10 cellular contexts compared by ENCODE assay signal in the genomic region with DNA sequence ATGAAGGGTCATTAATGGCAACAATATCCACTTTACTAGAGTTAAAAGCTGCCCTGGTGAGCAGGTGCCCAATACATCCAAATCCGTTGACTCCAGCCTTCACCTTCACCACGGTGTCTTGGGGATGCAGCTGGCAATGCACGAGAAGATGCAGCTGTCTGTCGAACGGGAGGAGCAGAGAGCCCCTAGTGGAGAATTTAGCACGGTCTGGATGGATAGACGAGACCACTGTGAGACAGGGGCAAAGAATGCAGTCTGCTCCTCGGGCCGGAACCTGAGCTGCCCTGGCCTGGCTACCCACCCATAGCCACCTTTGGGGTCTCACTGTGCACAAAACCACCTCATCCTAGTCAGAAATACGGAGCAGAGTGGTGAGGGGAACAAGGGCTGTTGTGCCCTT. TPM values are rescaled to one million over a fixed set of nuclear protein-coding genes. Genes with fewer than 3 reads are reported as not detected.
DNase-seq lines count a peak whose midpoint lies in the region; ATAC-seq, FAIRE-seq and TF ChIP-seq lines count a peak whose summit lies in the region.
"Had no signal": no experiment of that assay in that cellular context is flagged by ENCODE, and none has a peak within 500 bp of the region (broad histone marks: within the 10 kb centered on the region; RNA-seq: fewer than 3 reads in every experiment).

No MANE protein-coding gene starts in this region.

- H4K91ac ChIP-seq in IMR-90 (ENCODE audit: insufficient read depth, low read depth, low read length): peak overlapping the region; percentile 60

- H3K36me3 Mint-ChIP-seq in astrocyte (ENCODE audit: low read depth, unreplicated experiment) (no peaks in the 10 kb centered on the region), mesothelial cell of epicardium (no peaks in the 10 kb centered on the region)
- H3K36me3 Mint-ChIP-seq in naive thymus-derived CD4-positive, alpha-beta T cell: no peaks in the 10 kb centered on the region

- H4K5ac ChIP-seq in IMR-90 (ENCODE audit: low read depth, low read length): no peak overlapping the region

- H3K36me3 ChIP-seq in IMR-90 (ENCODE audit: control insufficient read depth, insufficient read depth, low read length) (no peaks in the 10 kb centered on the region), astrocyte (ENCODE audit: insufficient read depth, low read length) (no peaks in the 10 kb centered on the region)
- H3K36me3 ChIP-seq in naive thymus-derived CD4-positive, alpha-beta T cell (ENCODE audit: control insufficient read depth in 2 of 3, insufficient read depth in 3 of 3, low read length in 3 of 3): no peaks in the 10 kb centered on the region

- peak overlapping the region; percentile 3 to 23; a peak in 2 of 4 replicates for H4K8ac ChIP-seq in IMR-90 (ENCODE audit: low read depth in 2 of 2, low read length in 2 of 2)

- WGBS in IMR-90 (ENCODE audit: extremely low coverage in 2 of 2, insufficient read length in 1 of 2), 2 experiments: 20% methylated on average over 1 of the region's 10 CpGs; no CpG with 5 or more reads in 1 of the 2 experiments

- H3K9me3 Mint-ChIP-seq in astrocyte (ENCODE audit: unreplicated experiment) (peaks cover 2% of the 10 kb centered on the region), mesothelial cell of epicardium (no peaks in the 10 kb centered on the region)
- no peaks in the 10 kb centered on the region for H3K9me3 Mint-ChIP-seq in naive thymus-derived CD4-positive, alpha-beta T cell

- H3K27me3 ChIP-seq in IMR-90 (ENCODE audit: control insufficient read depth, insufficient read depth, low read length) (no peaks in the 10 kb centered on the region), astrocyte (ENCODE audit: insufficient read depth, low read length) (no peaks in the 10 kb centered on the region)
- H3K27me3 ChIP-seq in naive thymus-derived CD4-positive, alpha-beta T cell (ENCODE audit: control insufficient read depth in 2 of 2, insufficient read depth in 2 of 2, low read length in 2 of 2): no peaks in the 10 kb centered on the region

- peaks cover 17% of the 10 kb centered on the region for H3K9me1 ChIP-seq in IMR-90 (ENCODE audit: insufficient read depth, low read length)

- ATAC-seq in IMR-90 (ENCODE audit: low read depth) (peak; percentile 40), HG02588 (IDR thresholded peaks at IDR 0.05; ENCODE audit: unreplicated experiment) (no peak)
- no peak for ATAC-seq in naive thymus-derived CD4-positive, alpha-beta T cell

- H2BK5ac ChIP-seq in IMR-90 (ENCODE audit: low read depth, low read length, poor library complexity, severe bottlenecking): no peak overlapping the region

- in situ Hi-C loops in IMR-90 (cut with MboI; ENCODE audit: low sequenced_read_pairs): loop anchor here (25.0 kb wide), 1 partner anchor 789 kb away; no protein-coding TSS in a partner anchor

- peak; percentile 43 for TF ChIP-seq CTCF in D721Med (IDR thresholded peaks at IDR 0.05; ENCODE audit: insufficient read depth, missing control alignments)
- TF ChIP-seq CTCF in IMR-90 (conservative IDR thresholded peaks at IDR 0.05; ENCODE audit: low read depth, low read length): peak; percentile 36; the same call in 1 of the 2 replicates
- TF ChIP-seq CTCF in astrocyte (IDR thresholded peaks at IDR 0.05; ENCODE audit: insufficient read depth, low read depth, low read length): peak; percentile 55
- TF ChIP-seq CTCF in mesothelial cell of epicardium (IDR thresholded peaks at IDR 0.05; ENCODE audit: unreplicated experiment): no peak

- DNase-seq in D721Med (ENCODE audit: insufficient read length, low spot score) (no peak), IMR-90 (peak; percentile 27), astrocyte (ENCODE audit: low read depth) (no peak), kidney tubule cell (ENCODE audit: low spot score) (peak; percentile 41), NCI-H1694 treated with DMSO at 0.1 percent for 48 hours (lab: John Stamatoyannopoulos, UW) (no peak), mesothelial cell of epicardium (ENCODE audit: low spot score in 2 of 2, unreplicated experiment in 2 of 2) (no peak)
- DNase-seq in naive thymus-derived CD4-positive, alpha-beta T cell: no peak
- DNase-seq: EL had no signal

- H3K9ac ChIP-seq in IMR-90 (ENCODE audit: low read depth, low read length) (no peak overlapping the region), astrocyte (ENCODE audit: low read length) (peak overlapping the region; percentile 40)

- POLR2A ChIA-PET in IMR-90 (lab: Charles Lee; ENCODE audit: unreplicated experiment): no interaction called here
- POLR2A ChIA-PET in naive thymus-derived CD4-positive, alpha-beta T cell (lab: Charles Lee): no interaction called here

- CTCF ChIA-PET in IMR-90 (lab: Yijun Ruan, JAX): interaction anchor here (1.2 to 1.3 kb wide), 3 partner anchors 11 to 23 kb away, joined by 3 read pairs; no protein-coding TSS in a partner anchor
- CTCF ChIA-PET in naive thymus-derived CD4-positive, alpha-beta T cell (lab: Charles Lee): no interaction called here

- H3K4me3 ChIP-seq in IMR-90 (ENCODE audit: insufficient read depth, low read depth, low read length): no peak overlapping the region
- H3K4me3 ChIP-seq in astrocyte (ENCODE audit: insufficient read depth, low read depth, low read length): no peak overlapping the region
- H3K4me3 ChIP-seq in naive thymus-derived CD4-positive, alpha-beta T cell (ENCODE audit: low read length): no peak overlapping the region

- intact Hi-C loops in IMR-90 (cut with micrococcal nuclease): no loop called here
- intact Hi-C loops in naive thymus-derived CD4-positive, alpha-beta T cell (cut with micrococcal nuclease): no loop called here

- peak; percentile 24; the same call in 1 of the 2 replicates for TF ChIP-seq RAD21 in IMR-90 (IDR thresholded peaks at IDR 0.05; ENCODE audit: low read length)

- H3K27ac ChIP-seq in IMR-90 (ENCODE audit: insufficient read depth, low read length): no peak overlapping the region
- H3K27ac ChIP-seq in astrocyte (ENCODE audit: low read depth, low read length): peak overlapping the region; percentile 43
- H3K27ac ChIP-seq in naive thymus-derived CD4-positive, alpha-beta T cell (ENCODE audit: low read depth, low read length): no peak overlapping the region

- no peaks in the 10 kb centered on the region for H4K20me1 ChIP-seq in IMR-90 (ENCODE audit: insufficient read depth, low read length)
- no peaks in the 10 kb centered on the region for H4K20me1 ChIP-seq in astrocyte (ENCODE audit: insufficient read depth, low read length)

- no peak overlapping the region for H3K27ac Mint-ChIP-seq in astrocyte (ENCODE audit: unreplicated experiment)
- H3K27ac Mint-ChIP-seq in mesothelial cell of epicardium: no peak overlapping the region
- H3K27ac Mint-ChIP-seq in naive thymus-derived CD4-positive, alpha-beta T cell: no peak overlapping the region

- H2AFZ ChIP-seq in IMR-90 (replicated peaks; ENCODE audit: low read length, poor library complexity): peak overlapping the region; percentile 75
- peak overlapping the region; percentile 75 for H2AFZ ChIP-seq in astrocyte (ENCODE audit: low read depth, low read length)

- peak overlapping the region; percentile 25; the same call in 2 of the 3 replicates for H2BK15ac ChIP-seq in IMR-90 (ENCODE audit: low read depth, low read length)

- H3K4me1 ChIP-seq in IMR-90 (ENCODE audit: control insufficient read depth, insufficient read depth, low read length) (peaks cover 12% of the 10 kb centered on the region; the same call in 1 of the 2 replicates), astrocyte (ENCODE audit: insufficient read depth, low read length) (peaks cover 3% of the 10 kb centered on the region)
- no peaks in the 10 kb centered on the region for H3K4me1 ChIP-seq in naive thymus-derived CD4-positive, alpha-beta T cell (ENCODE audit: control insufficient read depth in 2 of 2, insufficient read depth in 2 of 2, low read length in 2 of 2)

- peak overlapping the region; percentile 61 for H2BK20ac ChIP-seq in IMR-90 (ENCODE audit: low read depth, low read length)

- peak overlapping the region; percentile 73 for H2BK120ac ChIP-seq in IMR-90 (ENCODE audit: low read depth, low read length)

- H3K27me3 Mint-ChIP-seq in astrocyte (ENCODE audit: low read depth, unreplicated experiment) (peaks cover 18% of the 10 kb centered on the region), mesothelial cell of epicardium (ENCODE audit: low read depth) (no peaks in the 10 kb centered on the region)
- H3K27me3 Mint-ChIP-seq in naive thymus-derived CD4-positive, alpha-beta T cell: peaks cover 0 to 20% (median 6%) of the 10 kb centered on the region in 5 donors

- H3K4ac ChIP-seq in IMR-90 (ENCODE audit: low read depth, low read length): peak overlapping the region; percentile 84

- H2AK9ac ChIP-seq in IMR-90 (replicated peaks; ENCODE audit: low read depth, low read length, poor library complexity): no peak overlapping the region

- H3K18ac ChIP-seq in IMR-90 (ENCODE audit: low read depth, low read length): no peak overlapping the region

- no peak for FAIRE-seq in D721Med (lab: Jason Lieb, UNC)
- no peak for FAIRE-seq in astrocyte (lab: Jason Lieb, UNC)

- BruUV-seq in IMR-90 (replicated peaks; lab: Mats Ljungman, UMichigan): no TSS peak

- peaks cover 2% of the 10 kb centered on the region for H3K4me1 Mint-ChIP-seq in astrocyte (ENCODE audit: low read depth, unreplicated experiment)
- no peaks in the 10 kb centered on the region for H3K4me1 Mint-ChIP-seq in mesothelial cell of epicardium
- H3K4me1 Mint-ChIP-seq in naive thymus-derived CD4-positive, alpha-beta T cell: no peaks in the 10 kb centered on the region

- H3K79me1 ChIP-seq in IMR-90 (ENCODE audit: low read depth in 1 of 2, low read length in 2 of 2): no peaks in the 10 kb centered on the region

- H3K9me3 ChIP-seq in IMR-90 (ENCODE audit: control insufficient read depth, insufficient read depth, low read length) (no peaks in the 10 kb centered on the region), astrocyte (ENCODE audit: insufficient read depth, low read depth, low read length) (no peaks in the 10 kb centered on the region)
- no peaks in the 10 kb centered on the region for H3K9me3 ChIP-seq in naive thymus-derived CD4-positive, alpha-beta T cell (ENCODE audit: control insufficient read depth in 2 of 3, low read length in 3 of 3)

- TF ChIP-seq POLR2A in IMR-90 (IDR thresholded peaks at IDR 0.05; ENCODE audit: low read depth, low read length): no peak

- H3K79me2 ChIP-seq in astrocyte (ENCODE audit: insufficient read depth, low read length): no peaks in the 10 kb centered on the region

- H3K23ac ChIP-seq in IMR-90 (ENCODE audit: low read depth, low read length): peak overlapping the region; percentile 35; the same call in 1 of the 2 replicates

- peak overlapping the region; percentile 61; the same call in 1 of the 2 replicates for H2AK5ac ChIP-seq in IMR-90 (ENCODE audit: low read depth, low read length)

- no peak overlapping the region for H3K56ac ChIP-seq in IMR-90 (ENCODE audit: extremely low read depth, insufficient read depth, low read length)

- dilution Hi-C loops in IMR-90 (cut with HindIII; ENCODE audit: low sequenced_read_pairs, unreplicated experiment): no loop called here

- peak overlapping the region; percentile 86 for H3K14ac ChIP-seq in IMR-90 (replicated peaks; ENCODE audit: low read depth, low read length)

- H3K4me3 Mint-ChIP-seq in astrocyte (ENCODE audit: unreplicated experiment) (no peak overlapping the region), mesothelial cell of epicardium (no peak overlapping the region)
- H3K4me3 Mint-ChIP-seq in naive thymus-derived CD4-positive, alpha-beta T cell: no peak overlapping the region

- no peak overlapping the region for H3K4me2 ChIP-seq in IMR-90 (ENCODE audit: low read depth, low read length)
- H3K4me2 ChIP-seq in astrocyte (ENCODE audit: low read length): peak overlapping the region; percentile 49

RNA-seq across cellular contexts. Expression of gene ADRA1B, which starts 35.1 kb away (rescaled TPM):
- 0.18 and 0.56 TPM in 2 replicates for total RNA-seq in IMR-90 (2012; rRNA removed)
- polyA plus RNA-seq in IMR-90 (2012; rRNA removed): 1.5 and 1.6 TPM in 2 replicates
- polyA plus RNA-seq in IMR-90 (2012; cell fraction: cytosol; rRNA removed): 0.76 and 1.5 TPM in 2 replicates
- polyA plus RNA-seq in IMR-90 (2012; cell fraction: nucleus; rRNA removed; ENCODE audit: low replicate concordance): 0.54 and 1.4 TPM in 2 replicates
- total RNA-seq in astrocyte: 1.4 and 1.9 TPM in 2 replicates
- total RNA-seq in mesothelial cell of epicardium: 2.4 to 2.6 TPM (median 2.5 TPM) in 3 replicates
- under 1 TPM in 1 of 5 experiments, not detected in 4; 0.10 TPM for total RNA-seq in naive thymus-derived CD4-positive, alpha-beta T cell
- polyA plus RNA-seq in naive thymus-derived CD4-positive, alpha-beta T cell: not detected
- total RNA-seq: T-helper 1 cell treated with Interleukin-12 subunit alpha and Interleukin-12 subunit beta and Interleukin-4 antibody, amounts not matched to agents 30 ng/mL and 1 ng/mL, for 36 hours had no signal

RNA-seq across cellular contexts. Expression of gene TTC1, which starts 57.6 kb away (rescaled TPM):
- total RNA-seq in IMR-90 (2012; rRNA removed): 23.1 and 46.9 TPM in 2 replicates
- 36.0 and 41.1 TPM in 2 replicates for polyA plus RNA-seq in IMR-90 (2012; rRNA removed)
- polyA plus RNA-seq in IMR-90 (2012; cell fraction: cytosol; rRNA removed): 6.2 and 23.5 TPM in 2 replicates
- polyA plus RNA-seq in IMR-90 (2012; cell fraction: nucleus; rRNA removed; ENCODE audit: low replicate concordance): 2.0 and 11.3 TPM in 2 replicates
- total RNA-seq in astrocyte: 53.9 and 61.2 TPM in 2 replicates
- 36.7 to 38.3 TPM (median 38.3 TPM) in 3 replicates for total RNA-seq in mesothelial cell of epicardium
- 10 to 100 TPM; 24.3 to 56.5 (median 41.7) TPM for total RNA-seq in naive thymus-derived CD4-positive, alpha-beta T cell
- 10 to 100 TPM; 78.2 to 86.4 TPM for polyA plus RNA-seq in naive thymus-derived CD4-positive, alpha-beta T cell

Comparison
In these comparisons a context has a peak if more than half of its experiments do, and no peak if none do; other contexts are left out.
1. DNase-seq: peak in IMR-90 (single experiment) and kidney tubule cell (single experiment); none in D721Med (single experiment), astrocyte (single experiment), NCI-H1694 treated with DMSO at 0.1 percent for 48 hours (single experiment), mesothelial cell of epicardium (0 of 2) and naive thymus-derived CD4-positive, alpha-beta T cell (0 of 9).